ENCODE assay signal across 9 cellular contexts in the genomic region with DNA sequence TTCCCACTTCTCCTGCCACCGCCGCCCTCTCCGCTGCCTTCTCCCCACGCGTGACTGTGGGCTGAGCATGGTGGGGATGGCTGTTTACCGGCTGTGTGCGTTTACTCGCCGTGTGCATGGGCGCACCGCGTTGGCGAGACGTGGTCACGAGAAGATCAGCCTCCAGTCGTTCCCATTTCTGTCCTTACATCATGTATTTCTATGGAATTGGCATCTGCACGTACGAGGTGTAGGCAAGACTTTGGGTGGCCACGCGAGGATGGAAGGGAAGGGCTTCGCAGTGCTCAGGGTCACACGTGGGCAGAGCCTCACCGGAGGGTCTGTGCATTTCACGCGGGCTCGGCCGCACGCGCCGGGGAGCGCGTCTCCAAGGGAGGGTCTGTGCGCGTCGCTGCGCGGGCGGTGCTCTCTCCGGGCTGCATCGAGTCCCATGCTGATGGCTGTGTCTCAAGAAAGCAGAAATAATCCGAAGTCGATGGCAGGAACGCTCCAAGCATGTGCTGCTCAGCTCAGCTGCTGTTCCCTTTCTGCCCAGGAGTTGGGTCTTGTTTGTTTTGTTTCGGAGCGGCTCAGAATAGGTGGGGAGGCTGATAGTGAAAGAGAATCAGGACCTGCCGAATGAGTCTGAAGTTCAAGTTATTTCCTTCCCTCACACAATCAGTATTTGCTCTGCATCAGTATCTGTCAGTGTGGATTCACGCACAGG. TPM values are rescaled to one million over a fixed set of nuclear protein-coding genes. Genes with fewer than 3 reads are reported as not detected.
DNase-seq lines count a peak whose midpoint lies in the region; ATAC-seq, FAIRE-seq and TF ChIP-seq lines count a peak whose summit lies in the region.
"Had no signal": no experiment of that assay in that cellular context is flagged by ENCODE, and none has a peak within 500 bp of the region (broad histone marks: within the 10 kb centered on the region; RNA-seq: fewer than 3 reads in every experiment).

No MANE protein-coding gene starts in this region.

- no peaks in the 10 kb centered on the region for H3K9me3 ChIP-seq in astrocyte (ENCODE audit: insufficient read depth, low read depth, low read length)

- H3K4me2 ChIP-seq in astrocyte (ENCODE audit: low read length): peak overlapping the region; percentile 100

- ATAC-seq in HG03159 (IDR thresholded peaks at IDR 0.05; ENCODE audit: unreplicated experiment) (peak; percentile 36), T-cell (replicated peaks in 1 of 4) (peak; percentile 19 to 48 (median 34)), HG03442 (IDR thresholded peaks at IDR 0.05; ENCODE audit: unreplicated experiment) (no peak)

- TF ChIP-seq CTCF in GM12874 (IDR thresholded peaks at IDR 0.05; ENCODE audit: insufficient read depth, low read depth, low read length) (0 out of 2 replicates have a peak, but pooled peaks have one; percentile 12), astrocyte (IDR thresholded peaks at IDR 0.05; ENCODE audit: insufficient read depth, low read depth, low read length) (no peak)

- H3K27ac Mint-ChIP-seq in T-cell: peak overlapping the region; percentile 95 to 96
- peak overlapping the region; percentile 67 for H3K27ac Mint-ChIP-seq in astrocyte (ENCODE audit: unreplicated experiment)

- H3K4me1 Mint-ChIP-seq in T-cell: peaks cover 46 to 48% (median 47%) of the 10 kb centered on the region in 3 donors
- H3K4me1 Mint-ChIP-seq in astrocyte (ENCODE audit: low read depth, unreplicated experiment): peaks cover 8% of the 10 kb centered on the region

- peak overlapping the region; percentile 93 for H3K9ac ChIP-seq in astrocyte (ENCODE audit: low read length)

- POLR2A ChIA-PET in T-cell (lab: Charles Lee): interaction anchor here in 1 of 2 donors (0.7 to 1.4 kb wide), 3 partner anchors 15 to 99 kb away, joined by 3 to 4 read pairs (median 3); no protein-coding TSS in a partner anchor

- DNase-seq in T-cell (peak; percentile 18 to 76 (median 56)), astrocyte (ENCODE audit: low read depth) (peak; percentile 48), hepatic stellate cell (ENCODE audit: low spot score) (peak; percentile 49), renal cortical epithelial cell (ENCODE audit: low read depth) (peak; percentile 9), NCI-H128 (lab: John Stamatoyannopoulos, UW; ENCODE audit: unreplicated experiment) (no peak)

- H3K36me3 Mint-ChIP-seq in T-cell (no peaks in the 10 kb centered on the region), astrocyte (ENCODE audit: low read depth, unreplicated experiment) (peaks cover 1% of the 10 kb centered on the region)

- H3K79me2 ChIP-seq in astrocyte (ENCODE audit: insufficient read depth, low read length): peaks cover 46% of the 10 kb centered on the region

- H3K4me1 ChIP-seq in astrocyte (ENCODE audit: insufficient read depth, low read length): peaks cover 19% of the 10 kb centered on the region

- peaks cover 2% of the 10 kb centered on the region for H3K27me3 ChIP-seq in astrocyte (ENCODE audit: insufficient read depth, low read length)

- H3K27ac ChIP-seq in astrocyte (ENCODE audit: low read depth, low read length): peak overlapping the region; percentile 64

- CTCF ChIA-PET in T-cell (lab: Charles Lee): interaction anchor here in 1 of 2 donors (0.7 to 1.6 kb wide), 4 partner anchors 9 to 306 kb away, joined by 3 to 6 read pairs (median 4); no protein-coding TSS in a partner anchor

- peak overlapping the region; percentile 83 for H2AFZ ChIP-seq in astrocyte (ENCODE audit: low read depth, low read length)

- peak overlapping the region; percentile 96 for H3K4me3 ChIP-seq in astrocyte (ENCODE audit: insufficient read depth, low read depth, low read length)

- H3K27me3 Mint-ChIP-seq in T-cell: no peaks in the 10 kb centered on the region
- H3K27me3 Mint-ChIP-seq in astrocyte (ENCODE audit: low read depth, unreplicated experiment): peaks cover 7% of the 10 kb centered on the region

- peak overlapping the region; percentile 96 to 97 (median 97) for H3K4me3 Mint-ChIP-seq in T-cell
- peak overlapping the region; percentile 98 for H3K4me3 Mint-ChIP-seq in astrocyte (ENCODE audit: unreplicated experiment)

- peak; percentile 34 for FAIRE-seq in astrocyte (lab: Jason Lieb, UNC)
- FAIRE-seq: islet of Langerhans had no signal

- H4K20me1 ChIP-seq in astrocyte (ENCODE audit: insufficient read depth, low read length): peaks cover 45% of the 10 kb centered on the region

- H3K9me3 Mint-ChIP-seq in T-cell: no peaks in the 10 kb centered on the region
- H3K9me3 Mint-ChIP-seq in astrocyte (ENCODE audit: unreplicated experiment): no peaks in the 10 kb centered on the region

- H3K36me3 ChIP-seq in astrocyte (ENCODE audit: insufficient read depth, low read length): no peaks in the 10 kb centered on the region

RNA-seq across cellular contexts. Expression of a gene that starts 1.0 kb away (rescaled TPM):
- total RNA-seq in T-cell (10 to 100 TPM; 16.8 to 31.3 (median 23.6) TPM), astrocyte (23.6 and 27.4 TPM in 2 replicates), renal cortical epithelial cell (0.69 and 1.5 TPM in 2 replicates)
